1 cellular context compared by ENCODE assay signal in genomic region chr6:1230689-1231605, GRCh38.
TF ChIP-seq lines count a peak whose summit lies in the region.

No MANE protein-coding gene starts in this region.

TF ChIP-seq in HepG2, 621 proteins besides CTCF, POLR2A, EP300 and RAD21 (continued from another document and continues in another):
- TF ChIP-seq FOXK1 (CRISPR knock-in tag; IDR thresholded peaks at IDR 0.05; ENCODE audit: borderline replicate concordance, low read depth) (peak; percentile 22; the same call in 1 of the 2 replicates), ZNF652 (CRISPR knock-in tag; IDR thresholded peaks at IDR 0.05; ENCODE audit: borderline replicate concordance, low read depth) (peak; percentile 98), HNF4A (CRISPR knock-in tag; IDR thresholded peaks at IDR 0.05) (peak; percentile 84), ZNF124 (CRISPR knock-in tag; IDR thresholded peaks at IDR 0.05) (peak; percentile 21; the same call in 1 of the 2 replicates), RARA (CRISPR knock-in tag; IDR thresholded peaks at IDR 0.05) (peak; percentile 47), ZNF577 (CRISPR knock-in tag; IDR thresholded peaks at IDR 0.05; ENCODE audit: borderline replicate concordance, low read depth) (0 out of 2 replicates have a peak, but pooled peaks have one; percentile 34), ZNF792 (CRISPR knock-in tag; IDR thresholded peaks at IDR 0.05) (peak; percentile 65; the same call in 1 of the 2 replicates), ARNT2 (CRISPR knock-in tag; IDR thresholded peaks at IDR 0.05; ENCODE audit: low read depth) (no peak), KLF11 (CRISPR knock-in tag; IDR thresholded peaks at IDR 0.05) (peak; percentile 37), SP5 (CRISPR knock-in tag; IDR thresholded peaks at IDR 0.05; ENCODE audit: borderline replicate concordance, low read depth) (peak; percentile 39; the same call in 1 of the 2 replicates), XRCC5 (optimal IDR thresholded peaks at IDR 0.05; ENCODE audit: low read length) (no peak), ZNF414 (CRISPR knock-in tag; IDR thresholded peaks at IDR 0.05) (peak; percentile 48; the same call in 1 of the 2 replicates), GPN1 (CRISPR knock-in tag; IDR thresholded peaks at IDR 0.05; ENCODE audit: borderline replicate concordance) (no peak), ZNF33B (CRISPR knock-in tag; IDR thresholded peaks at IDR 0.05) (peak; percentile 67; the same call in 1 of the 2 replicates), TEF (CRISPR knock-in tag; IDR thresholded peaks at IDR 0.05) (peak; percentile 77), RERE (CRISPR knock-in tag; IDR thresholded peaks at IDR 0.05; ENCODE audit: low read depth) (peak; percentile 45), ZNF543 (CRISPR knock-in tag; IDR thresholded peaks at IDR 0.05) (0 out of 2 replicates have a peak, but pooled peaks have one; percentile 42), MIER3 (CRISPR knock-in tag; IDR thresholded peaks at IDR 0.05; ENCODE audit: borderline replicate concordance) (no peak), KLF12 (CRISPR knock-in tag; IDR thresholded peaks at IDR 0.05; ENCODE audit: borderline replicate concordance) (0 out of 2 replicates have a peak, but pooled peaks have one; percentile 33), YEATS4 (CRISPR knock-in tag; IDR thresholded peaks at IDR 0.05; ENCODE audit: borderline replicate concordance) (peak; percentile 66), ZFP36L1 (CRISPR knock-in tag; IDR thresholded peaks at IDR 0.05) (no peak), ZBTB38 (CRISPR knock-in tag; IDR thresholded peaks at IDR 0.05) (peak; percentile 49; the same call in 1 of the 2 replicates), NCOR1 (IDR thresholded peaks at IDR 0.05; ENCODE audit: borderline replicate concordance, low read length) (peak; percentile 61), NCOA2 (CRISPR knock-in tag; IDR thresholded peaks at IDR 0.05) (peak; percentile 89), ZNF547 (CRISPR knock-in tag; IDR thresholded peaks at IDR 0.05) (no peak), KDM1A (CRISPR knock-in tag; IDR thresholded peaks at IDR 0.05) (peak; percentile 8; the same call in 1 of the 2 replicates), ZNF17 (CRISPR knock-in tag; IDR thresholded peaks at IDR 0.05) (no peak), FOXP1 (IDR thresholded peaks at IDR 0.05) (no peak), FOXP1 (CRISPR knock-in tag; IDR thresholded peaks at IDR 0.05) (peak; percentile 93), KAT7 (CRISPR knock-in tag; IDR thresholded peaks at IDR 0.05; ENCODE audit: borderline replicate concordance) (peak; percentile 59)
- TF ChIP-seq, protein P1, sequence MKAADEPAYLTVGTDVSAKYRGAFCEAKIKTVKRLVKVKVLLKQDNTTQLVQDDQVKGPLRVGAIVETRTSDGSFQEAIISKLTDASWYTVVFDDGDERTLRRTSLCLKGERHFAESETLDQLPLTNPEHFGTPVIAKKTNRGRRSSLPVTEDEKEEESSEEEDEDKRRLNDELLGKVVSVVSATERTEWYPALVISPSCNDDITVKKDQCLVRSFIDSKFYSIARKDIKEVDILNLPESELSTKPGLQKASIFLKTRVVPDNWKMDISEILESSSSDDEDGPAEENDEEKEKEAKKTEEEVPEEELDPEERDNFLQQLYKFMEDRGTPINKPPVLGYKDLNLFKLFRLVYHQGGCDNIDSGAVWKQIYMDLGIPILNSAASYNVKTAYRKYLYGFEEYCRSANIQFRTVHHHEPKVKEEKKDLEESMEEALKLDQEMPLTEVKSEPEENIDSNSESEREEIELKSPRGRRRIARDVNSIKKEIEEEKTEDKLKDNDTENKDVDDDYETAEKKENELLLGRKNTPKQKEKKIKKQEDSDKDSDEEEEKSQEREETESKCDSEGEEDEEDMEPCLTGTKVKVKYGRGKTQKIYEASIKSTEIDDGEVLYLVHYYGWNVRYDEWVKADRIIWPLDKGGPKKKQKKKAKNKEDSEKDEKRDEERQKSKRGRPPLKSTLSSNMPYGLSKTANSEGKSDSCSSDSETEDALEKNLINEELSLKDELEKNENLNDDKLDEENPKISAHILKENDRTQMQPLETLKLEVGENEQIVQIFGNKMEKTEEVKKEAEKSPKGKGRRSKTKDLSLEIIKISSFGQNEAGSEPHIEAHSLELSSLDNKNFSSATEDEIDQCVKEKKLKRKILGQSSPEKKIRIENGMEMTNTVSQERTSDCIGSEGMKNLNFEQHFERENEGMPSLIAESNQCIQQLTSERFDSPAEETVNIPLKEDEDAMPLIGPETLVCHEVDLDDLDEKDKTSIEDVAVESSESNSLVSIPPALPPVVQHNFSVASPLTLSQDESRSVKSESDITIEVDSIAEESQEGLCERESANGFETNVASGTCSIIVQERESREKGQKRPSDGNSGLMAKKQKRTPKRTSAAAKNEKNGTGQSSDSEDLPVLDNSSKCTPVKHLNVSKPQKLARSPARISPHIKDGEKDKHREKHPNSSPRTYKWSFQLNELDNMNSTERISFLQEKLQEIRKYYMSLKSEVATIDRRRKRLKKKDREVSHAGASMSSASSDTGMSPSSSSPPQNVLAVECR (CRISPR knock-in tag; IDR thresholded peaks at IDR 0.05; ENCODE audit: borderline replicate concordance) = peak; percentile 60; the same call in 1 of the 2 replicates
- TF ChIP-seq, protein P2, sequence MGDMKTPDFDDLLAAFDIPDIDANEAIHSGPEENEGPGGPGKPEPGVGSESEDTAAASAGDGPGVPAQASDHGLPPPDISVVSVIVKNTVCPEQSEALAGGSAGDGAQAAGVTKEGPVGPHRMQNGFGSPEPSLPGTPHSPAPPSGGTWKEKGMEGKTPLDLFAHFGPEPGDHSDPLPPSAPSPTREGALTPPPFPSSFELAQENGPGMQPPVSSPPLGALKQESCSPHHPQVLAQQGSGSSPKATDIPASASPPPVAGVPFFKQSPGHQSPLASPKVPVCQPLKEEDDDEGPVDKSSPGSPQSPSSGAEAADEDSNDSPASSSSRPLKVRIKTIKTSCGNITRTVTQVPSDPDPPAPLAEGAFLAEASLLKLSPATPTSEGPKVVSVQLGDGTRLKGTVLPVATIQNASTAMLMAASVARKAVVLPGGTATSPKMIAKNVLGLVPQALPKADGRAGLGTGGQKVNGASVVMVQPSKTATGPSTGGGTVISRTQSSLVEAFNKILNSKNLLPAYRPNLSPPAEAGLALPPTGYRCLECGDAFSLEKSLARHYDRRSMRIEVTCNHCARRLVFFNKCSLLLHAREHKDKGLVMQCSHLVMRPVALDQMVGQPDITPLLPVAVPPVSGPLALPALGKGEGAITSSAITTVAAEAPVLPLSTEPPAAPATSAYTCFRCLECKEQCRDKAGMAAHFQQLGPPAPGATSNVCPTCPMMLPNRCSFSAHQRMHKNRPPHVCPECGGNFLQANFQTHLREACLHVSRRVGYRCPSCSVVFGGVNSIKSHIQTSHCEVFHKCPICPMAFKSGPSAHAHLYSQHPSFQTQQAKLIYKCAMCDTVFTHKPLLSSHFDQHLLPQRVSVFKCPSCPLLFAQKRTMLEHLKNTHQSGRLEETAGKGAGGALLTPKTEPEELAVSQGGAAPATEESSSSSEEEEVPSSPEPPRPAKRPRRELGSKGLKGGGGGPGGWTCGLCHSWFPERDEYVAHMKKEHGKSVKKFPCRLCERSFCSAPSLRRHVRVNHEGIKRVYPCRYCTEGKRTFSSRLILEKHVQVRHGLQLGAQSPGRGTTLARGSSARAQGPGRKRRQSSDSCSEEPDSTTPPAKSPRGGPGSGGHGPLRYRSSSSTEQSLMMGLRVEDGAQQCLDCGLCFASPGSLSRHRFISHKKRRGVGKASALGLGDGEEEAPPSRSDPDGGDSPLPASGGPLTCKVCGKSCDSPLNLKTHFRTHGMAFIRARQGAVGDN (CRISPR knock-in tag; IDR thresholded peaks at IDR 0.05) = peak; percentile 27; the same call in 1 of the 2 replicates
- TF ChIP-seq, protein P3, sequence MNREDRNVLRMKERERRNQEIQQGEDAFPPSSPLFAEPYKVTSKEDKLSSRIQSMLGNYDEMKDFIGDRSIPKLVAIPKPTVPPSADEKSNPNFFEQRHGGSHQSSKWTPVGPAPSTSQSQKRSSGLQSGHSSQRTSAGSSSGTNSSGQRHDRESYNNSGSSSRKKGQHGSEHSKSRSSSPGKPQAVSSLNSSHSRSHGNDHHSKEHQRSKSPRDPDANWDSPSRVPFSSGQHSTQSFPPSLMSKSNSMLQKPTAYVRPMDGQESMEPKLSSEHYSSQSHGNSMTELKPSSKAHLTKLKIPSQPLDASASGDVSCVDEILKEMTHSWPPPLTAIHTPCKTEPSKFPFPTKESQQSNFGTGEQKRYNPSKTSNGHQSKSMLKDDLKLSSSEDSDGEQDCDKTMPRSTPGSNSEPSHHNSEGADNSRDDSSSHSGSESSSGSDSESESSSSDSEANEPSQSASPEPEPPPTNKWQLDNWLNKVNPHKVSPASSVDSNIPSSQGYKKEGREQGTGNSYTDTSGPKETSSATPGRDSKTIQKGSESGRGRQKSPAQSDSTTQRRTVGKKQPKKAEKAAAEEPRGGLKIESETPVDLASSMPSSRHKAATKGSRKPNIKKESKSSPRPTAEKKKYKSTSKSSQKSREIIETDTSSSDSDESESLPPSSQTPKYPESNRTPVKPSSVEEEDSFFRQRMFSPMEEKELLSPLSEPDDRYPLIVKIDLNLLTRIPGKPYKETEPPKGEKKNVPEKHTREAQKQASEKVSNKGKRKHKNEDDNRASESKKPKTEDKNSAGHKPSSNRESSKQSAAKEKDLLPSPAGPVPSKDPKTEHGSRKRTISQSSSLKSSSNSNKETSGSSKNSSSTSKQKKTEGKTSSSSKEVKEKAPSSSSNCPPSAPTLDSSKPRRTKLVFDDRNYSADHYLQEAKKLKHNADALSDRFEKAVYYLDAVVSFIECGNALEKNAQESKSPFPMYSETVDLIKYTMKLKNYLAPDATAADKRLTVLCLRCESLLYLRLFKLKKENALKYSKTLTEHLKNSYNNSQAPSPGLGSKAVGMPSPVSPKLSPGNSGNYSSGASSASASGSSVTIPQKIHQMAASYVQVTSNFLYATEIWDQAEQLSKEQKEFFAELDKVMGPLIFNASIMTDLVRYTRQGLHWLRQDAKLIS (CRISPR knock-in tag; IDR thresholded peaks at IDR 0.05) = peak; percentile 66; the same call in 1 of the 2 replicates
- TF ChIP-seq, protein P4, sequence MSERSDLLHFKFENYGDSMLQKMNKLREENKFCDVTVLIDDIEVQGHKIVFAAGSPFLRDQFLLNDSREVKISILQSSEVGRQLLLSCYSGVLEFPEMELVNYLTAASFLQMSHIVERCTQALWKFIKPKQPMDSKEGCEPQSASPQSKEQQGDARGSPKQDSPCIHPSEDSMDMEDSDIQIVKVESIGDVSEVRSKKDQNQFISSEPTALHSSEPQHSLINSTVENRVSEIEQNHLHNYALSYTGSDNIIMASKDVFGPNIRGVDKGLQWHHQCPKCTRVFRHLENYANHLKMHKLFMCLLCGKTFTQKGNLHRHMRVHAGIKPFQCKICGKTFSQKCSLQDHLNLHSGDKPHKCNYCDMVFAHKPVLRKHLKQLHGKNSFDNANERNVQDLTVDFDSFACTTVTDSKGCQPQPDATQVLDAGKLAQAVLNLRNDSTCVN (CRISPR knock-in tag; IDR thresholded peaks at IDR 0.05; ENCODE audit: borderline replicate concordance) = peak; percentile 74
- TF ChIP-seq, protein P5, sequence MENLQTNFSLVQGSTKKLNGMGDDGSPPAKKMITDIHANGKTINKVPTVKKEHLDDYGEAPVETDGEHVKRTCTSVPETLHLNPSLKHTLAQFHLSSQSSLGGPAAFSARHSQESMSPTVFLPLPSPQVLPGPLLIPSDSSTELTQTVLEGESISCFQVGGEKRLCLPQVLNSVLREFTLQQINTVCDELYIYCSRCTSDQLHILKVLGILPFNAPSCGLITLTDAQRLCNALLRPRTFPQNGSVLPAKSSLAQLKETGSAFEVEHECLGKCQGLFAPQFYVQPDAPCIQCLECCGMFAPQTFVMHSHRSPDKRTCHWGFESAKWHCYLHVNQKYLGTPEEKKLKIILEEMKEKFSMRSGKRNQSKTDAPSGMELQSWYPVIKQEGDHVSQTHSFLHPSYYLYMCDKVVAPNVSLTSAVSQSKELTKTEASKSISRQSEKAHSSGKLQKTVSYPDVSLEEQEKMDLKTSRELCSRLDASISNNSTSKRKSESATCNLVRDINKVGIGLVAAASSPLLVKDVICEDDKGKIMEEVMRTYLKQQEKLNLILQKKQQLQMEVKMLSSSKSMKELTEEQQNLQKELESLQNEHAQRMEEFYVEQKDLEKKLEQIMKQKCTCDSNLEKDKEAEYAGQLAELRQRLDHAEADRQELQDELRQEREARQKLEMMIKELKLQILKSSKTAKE (CRISPR knock-in tag; IDR thresholded peaks at IDR 0.05; ENCODE audit: borderline replicate concordance) = peak; percentile 68
